Comparison of ENCODE assay signal across 8 cellular contexts in the genomic region with DNA sequence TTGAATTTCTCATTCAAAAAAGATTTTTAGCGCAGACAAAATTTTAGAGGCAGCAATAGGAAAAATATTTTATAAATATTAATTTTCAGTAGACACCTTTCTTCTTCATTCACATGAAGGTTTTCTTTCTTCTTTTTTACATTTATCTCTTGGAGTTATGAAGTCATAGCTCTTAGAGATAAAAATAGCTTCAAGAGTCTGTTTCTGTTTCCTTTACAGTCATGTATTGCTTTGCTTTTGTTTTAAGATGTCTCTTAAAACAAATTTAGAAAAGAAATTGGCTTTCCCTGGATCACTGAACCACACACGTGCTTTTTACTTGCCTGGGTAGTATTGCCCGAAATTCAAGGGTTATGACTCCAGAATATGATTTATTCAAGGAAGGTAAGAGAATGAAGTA.
"Had no signal": no experiment of that assay in that cellular context is flagged by ENCODE, and none has a peak within 500 bp of the region (broad histone marks: within the 10 kb centered on the region; RNA-seq: fewer than 3 reads in every experiment).

No MANE protein-coding gene starts in this region.

- H3K27ac ChIP-seq: HL-60 had no signal

- H3K4me2 ChIP-seq: GM23338 had no signal

- ATAC-seq: GM23338, HepG2 had no signal

- H3K4me3 ChIP-seq: GM23338 had no signal

- DNase-seq: H9, HCEC 1CT, KBM-7 had no signal

- H2AFZ ChIP-seq: GM23338 had no signal

- FAIRE-seq: H1, H54, HepG2 had no signal
